Comparison of ENCODE assay signal across 9 cellular contexts in genomic region chr4:102503831-102504786, GRCh38. TPM values are rescaled to one million over a fixed set of nuclear protein-coding genes. Genes with fewer than 3 reads are reported as not detected.
DNase-seq lines count a peak whose midpoint lies in the region; ATAC-seq and TF ChIP-seq lines count a peak whose summit lies in the region.
"Had no signal": no experiment of that assay in that cellular context is flagged by ENCODE, and none has a peak within 500 bp of the region (broad histone marks: within the 10 kb centered on the region; RNA-seq: fewer than 3 reads in every experiment).

No MANE protein-coding gene starts in this region.

- peak overlapping the region; percentile 98 for H3K27ac Mint-ChIP-seq in T-helper 17 cell

- H3K27ac ChIP-seq in substantia nigra (ENCODE audit: low read depth, low read length, poor library complexity, severe bottlenecking) = peak overlapping the region; percentile 46

- peak overlapping the region; percentile 84 for H3K4me3 ChIP-seq in fibroblast of pulmonary artery (replicated peaks; ENCODE audit: low read depth, low read length)

- no peaks in the 10 kb centered on the region for H3K27me3 Mint-ChIP-seq in activated T-cell treated with anti-CD3 and anti-CD28 coated beads, Interleukin-2, amount 50 U/mL, for 4 hours (ENCODE audit: low read depth)
- no peaks in the 10 kb centered on the region for H3K27me3 Mint-ChIP-seq in T-helper 17 cell

- H3K4me1 Mint-ChIP-seq in activated T-cell treated with anti-CD3 and anti-CD28 coated beads, Interleukin-2, amount 50 U/mL, for 4 hours (ENCODE audit: low read depth) = peaks cover 45% of the 10 kb centered on the region
- H3K4me1 Mint-ChIP-seq in T-helper 17 cell = peaks cover 34% of the 10 kb centered on the region

- no peak for TF ChIP-seq CTCF in fibroblast of pulmonary artery (IDR thresholded peaks at IDR 0.05; ENCODE audit: low read length, missing control alignments)

- H3K36me3 Mint-ChIP-seq in activated T-cell treated with anti-CD3 and anti-CD28 coated beads, Interleukin-2, amount 50 U/mL, for 4 hours (ENCODE audit: insufficient read depth) = peaks cover 27% of the 10 kb centered on the region
- peaks cover 7% of the 10 kb centered on the region for H3K36me3 Mint-ChIP-seq in T-helper 17 cell (ENCODE audit: low read depth)

- DNase-seq in activated T-cell treated with anti-CD3 and anti-CD28 coated beads, Interleukin-2, amount 50 U/mL, for 4 hours = no peak
- no peak for DNase-seq in activated T-cell treated with anti-CD3 and anti-CD28 coated beads, Interleukin-2, amount 50 U/mL, for 1 hour
- no peak for DNase-seq in T-helper 17 cell
- DNase-seq in fibroblast of pulmonary artery (ENCODE audit: low read depth) = no peak
- no peak for DNase-seq in substantia nigra (lab: John Stamatoyannopoulos, UW)
- DNase-seq in NCI-H187 treated with DMSO at 0.1 percent for 48 hours (lab: John Stamatoyannopoulos, UW) = no peak
- DNase-seq in NCI-H69 (lab: John Stamatoyannopoulos, UW) = no peak
- DNase-seq: NCI-H1048 had no signal

- no peak for ATAC-seq in activated T-cell treated with anti-CD3 and anti-CD28 coated beads, Interleukin-2, amount 50 U/mL, for 4 hours
- ATAC-seq in T-helper 17 cell (no peak), HG03342 (IDR thresholded peaks at IDR 0.05; ENCODE audit: unreplicated experiment) (no peak)

- no peaks in the 10 kb centered on the region for H3K9me3 Mint-ChIP-seq in activated T-cell treated with anti-CD3 and anti-CD28 coated beads, Interleukin-2, amount 50 U/mL, for 4 hours

- H3K9me3 ChIP-seq in T-helper 17 cell (ENCODE audit: control insufficient read depth, low read length, poor library complexity, severe bottlenecking) = no peaks in the 10 kb centered on the region

- H3K4me3 Mint-ChIP-seq in activated T-cell treated with anti-CD3 and anti-CD28 coated beads, Interleukin-2, amount 50 U/mL, for 4 hours = peak overlapping the region; percentile 94
- peak overlapping the region; percentile 92 for H3K4me3 Mint-ChIP-seq in T-helper 17 cell

RNA-seq across cellular contexts. Expression of gene NFKB1, which starts 3.0 kb away (rescaled TPM):
- total RNA-seq in activated T-cell treated with anti-CD3 and anti-CD28 coated beads, Interleukin-2, amount 50 U/mL, for 4 hours = 100 to 1,000 TPM; 315 to 381 (median 331) TPM
- total RNA-seq in T-helper 17 cell = 100 to 1,000 TPM; 251 to 277 TPM
